10 cellular contexts compared by ENCODE assay signal in genomic region chr16:72995151-72995881, GRCh38. TPM values are rescaled to one million over a fixed set of nuclear protein-coding genes. Genes with fewer than 3 reads are reported as not detected.
DNase-seq lines count a peak whose midpoint lies in the region; ATAC-seq, FAIRE-seq and TF ChIP-seq lines count a peak whose summit lies in the region.
"Had no signal": no experiment of that assay in that cellular context is flagged by ENCODE, and none has a peak within 500 bp of the region (broad histone marks: within the 10 kb centered on the region; RNA-seq: fewer than 3 reads in every experiment).

No MANE protein-coding gene starts in this region.

- H3K27ac ChIP-seq in K562 (ENCODE audit: extremely low read depth, low read depth, low read length) (no peak overlapping the region), osteoblast (ENCODE audit: low read depth, low read length) (no peak overlapping the region)
- H3K27ac ChIP-seq: BLaER1 had no signal

- TF ChIP-seq RAD21 in K562 (CRISPR knock-in tag; conservative IDR thresholded peaks at IDR 0.05 in 1 of 2, IDR thresholded peaks at IDR 0.05 in 1 of 2), result no peak

- TF ChIP-seq POLR2A in K562 (conservative IDR thresholded peaks at IDR 0.05), result no peak

- no peaks in the 10 kb centered on the region for H3K9me1 ChIP-seq in K562 (ENCODE audit: control insufficient read depth, insufficient read depth, low read length)

- in situ Hi-C loops in K562 (cut with MboI), result no loop called here

- peak; percentile 51 for FAIRE-seq in K562 (lab: Jason Lieb, UNC)

- WGBS in K562 (ENCODE audit: insufficient coverage, low coverage, missing lambda C conversion rate), result 10% methylated on average over 18 of the region's 18 CpGs

- no peak overlapping the region for H2AFZ ChIP-seq in K562 (ENCODE audit: low read depth, low read length)
- H2AFZ ChIP-seq in osteoblast (ENCODE audit: low read length), result no peak overlapping the region

- no peak for TF ChIP-seq EP300 in K562 (IDR thresholded peaks at IDR 0.05; ENCODE audit: low read length)

- TF ChIP-seq CTCF in K562 (IDR thresholded peaks at IDR 0.05 in 2 of 3, conservative IDR thresholded peaks at IDR 0.05 in 1 of 3; ENCODE audit: insufficient read depth in 2 of 3, low read depth in 1 of 3, low read length in 3 of 3) (peak; percentile 47 to 65 (median 49); a peak in 5 of 6 replicates), osteoblast (IDR thresholded peaks at IDR 0.05; ENCODE audit: extremely low read depth, low read depth, low read length) (peak; percentile 41)

- POLR2A ChIA-PET in K562 (lab: Yijun Ruan, JAX), result interaction anchor here (0.6 to 1.1 kb wide), 3 partner anchors 13 to 16 kb away, joined by 3 to 4 read pairs (median 3); no protein-coding TSS in a partner anchor

- intact Hi-C loops in K562 (cut with micrococcal nuclease), result no loop called here

- H4K20me1 ChIP-seq in K562 (replicated peaks; ENCODE audit: control insufficient read depth, insufficient read depth, low read length) (no peaks in the 10 kb centered on the region), osteoblast (ENCODE audit: insufficient read depth, low read length) (peaks cover 44% of the 10 kb centered on the region)
- H4K20me1 ChIP-seq: BLaER1 had no signal

- H3K4me3 ChIP-seq in K562, result no peak overlapping the region
- no peak overlapping the region for H3K4me3 ChIP-seq in osteoblast (ENCODE audit: insufficient read depth, low read length)
- H3K4me3 ChIP-seq: BLaER1 had no signal

- H3K36me3 ChIP-seq in K562 (ENCODE audit: control insufficient read depth, insufficient read depth, low read length) (no peaks in the 10 kb centered on the region), osteoblast (ENCODE audit: insufficient read depth, low read length) (no peaks in the 10 kb centered on the region)
- H3K36me3 ChIP-seq: BLaER1 had no signal

- no peaks in the 10 kb centered on the region; a peak in 1 of 5 replicates for H3K4me1 ChIP-seq in K562 (replicated peaks in 1 of 2; ENCODE audit: control insufficient read depth in 2 of 2, insufficient read depth in 2 of 2, low read length in 2 of 2)
- peaks cover 33% of the 10 kb centered on the region for H3K4me1 ChIP-seq in osteoblast (ENCODE audit: insufficient read depth, low read length)

- peaks cover 15 to 63% of the 10 kb centered on the region in 2 experiments; a peak in 4 of 5 replicates for H3K27me3 ChIP-seq in K562 (ENCODE audit: control insufficient read depth in 2 of 2, insufficient read depth in 2 of 2, low read length in 2 of 2)
- H3K27me3 ChIP-seq in osteoblast (ENCODE audit: insufficient read depth, low read length), result no peaks in the 10 kb centered on the region
- H3K27me3 ChIP-seq: BLaER1 had no signal

- CTCF ChIA-PET in K562 (lab: Yijun Ruan, JAX; ENCODE audit: low intra/inter-chr PET ratio), result no interaction called here

- H3K4me2 ChIP-seq in K562 (ENCODE audit: insufficient read depth, low read length), result no peak overlapping the region
- no peak overlapping the region for H3K4me2 ChIP-seq in osteoblast (ENCODE audit: insufficient read depth, low read length)
- H3K4me2 ChIP-seq: BLaER1 had no signal

- no TSS peak for BruUV-seq in K562 (replicated peaks; lab: Mats Ljungman, UMichigan)

- H3K9me3 ChIP-seq in K562 (replicated peaks; ENCODE audit: control insufficient read depth, insufficient read depth, low read depth, low read length) (no peaks in the 10 kb centered on the region), osteoblast (ENCODE audit: low read depth, low read length) (no peaks in the 10 kb centered on the region)
- H3K9me3 ChIP-seq: BLaER1 had no signal

- H3K79me2 ChIP-seq in K562 (ENCODE audit: control insufficient read depth, insufficient read depth, low read length) (no peaks in the 10 kb centered on the region), osteoblast (ENCODE audit: insufficient read depth, low read length) (peaks cover 97% of the 10 kb centered on the region)

- peak; percentile 90 for ATAC-seq in K562
- ATAC-seq in GM18498 (IDR thresholded peaks at IDR 0.05; ENCODE audit: unreplicated experiment), result no peak
- ATAC-seq in HG03565 (IDR thresholded peaks at IDR 0.05; ENCODE audit: unreplicated experiment), result no peak

- DNase-seq in NCI-H510A treated with DMSO at 0.1 percent for 48 hours (lab: John Stamatoyannopoulos, UW) (peak; percentile 28), NCI-H510A (lab: John Stamatoyannopoulos, UW) (no peak), HT-29 (ENCODE audit: low spot score) (peak; percentile 26), K562 (ENCODE audit: extremely low read depth in 1 of 4, low spot score in 3 of 4) (peak; percentile 38 to 67 (median 54)), osteoblast (ENCODE audit: insufficient read length, low spot score, missing footprints) (no peak), NCI-H2107 (lab: John Stamatoyannopoulos, UW) (no peak)
- DNase-seq: NCI-H2081 had no signal

- no peak overlapping the region for H3K9ac ChIP-seq in K562 (ENCODE audit: insufficient read depth in 1 of 2, low read depth in 2 of 2, low read length in 2 of 2)
- H3K9ac ChIP-seq: BLaER1 had no signal

TF ChIP-seq in K562, 482 proteins besides CTCF, POLR2A, EP300 and RAD21:
- TF ChIP-seq SPI1 (IDR thresholded peaks at IDR 0.05; ENCODE audit: borderline replicate concordance, low read depth, low read length) (peak; percentile 45; the same call in 1 of the 2 replicates), NRF1 (conservative IDR thresholded peaks at IDR 0.05 in 1 of 2, IDR thresholded peaks at IDR 0.05 in 1 of 2) (no peak)

RNA-seq across cellular contexts. Expression of gene ZFHX3, which starts 52.6 kb away (rescaled TPM):
- total RNA-seq in HT-29 (2014; rRNA removed; shearing (Covaris generic)), result 2.6 and 3.5 TPM in 2 replicates
- total RNA-seq in K562 (2011; cell fraction: chromatin; rRNA removed; ENCODE audit: low replicate concordance), result 0.12 and 0.19 TPM in 2 replicates
- under 0.01 and 0.17 TPM in 2 replicates for total RNA-seq in K562 (2011; cell fraction: nucleolus; rRNA removed)
- 0.07 and 0.15 TPM in 2 replicates for total RNA-seq in K562 (2011; cell fraction: nucleoplasm; rRNA removed)
- total RNA-seq in K562 (2014; rRNA removed) (not detected in 2 replicates), K562 (2014; rRNA removed; fragmentation: Illumina TruSeq; extraction: Trizol) (not detected in 2 replicates), K562 (2015; rRNA removed; fragmentation: Illumina TruSeq; extraction: Trizol) (not detected in 2 replicates), K562 (2021) (0.07 and 0.11 TPM in 2 replicates), osteoblast (14.1 and 14.5 TPM in 2 replicates)
- polyA plus RNA-seq in K562 (2011; rRNA removed) (0.01 TPM in 2 replicates), K562 (2014; fragmentation: Illumina TruSeq; extraction: Trizol) (0.01 TPM in 1 of 2 replicates, not detected in the other), K562 (2014; fragmentation: Nextera tagmentation; extraction: Ambion mirVana) (under 1 TPM; 0.06 to 0.23 TPM), K562 (2014; rRNA removed) (0.05 TPM in 1 of 2 replicates, not detected in the other)
- 0.01 TPM in 2 replicates for polyA plus RNA-seq in K562 (2011; cell fraction: cytosol; rRNA removed)
- 0.03 and 0.04 TPM in 2 replicates for polyA plus RNA-seq in K562 (2011; cell fraction: nucleus; rRNA removed)
- polyA plus RNA-seq in K562 (2012), result 0.51 and 0.76 TPM in 2 replicates
- polyA minus RNA-seq in K562 (2011; rRNA and poly(A)+ RNA removed), result 0.03 and 0.07 TPM in 2 replicates
- 0.09 and 0.10 TPM in 2 replicates for polyA minus RNA-seq in K562 (2011; cell fraction: cytosol; rRNA and poly(A)+ RNA removed)
- polyA minus RNA-seq in K562 (2011; cell fraction: nucleus; rRNA and poly(A)+ RNA removed), result 0.11 and 0.13 TPM in 2 replicates

Comparison
In these comparisons a context has a peak if more than half of its experiments do, and no peak if none do; other contexts are left out.
1. DNase-seq: peak in NCI-H510A treated with DMSO at 0.1 percent for 48 hours (single experiment), HT-29 (single experiment) and K562 (4 of 4); none in NCI-H510A (single experiment), osteoblast (single experiment) and NCI-H2107 (single experiment).